ENCODE assay signal across 8 cellular contexts in genomic region chr1:206012086-206012859, GRCh38. TPM values are rescaled to one million over a fixed set of nuclear protein-coding genes. Genes with fewer than 3 reads are reported as not detected.
A peak's percentile ranks its signal among the peaks of the same experiment; 100 is the strongest.
DNase-seq lines count a peak whose midpoint lies in the region; ATAC-seq lines count a peak whose summit lies in the region.

No MANE protein-coding gene starts in this region.

- no peaks in the 10 kb centered on the region for H3K27me3 ChIP-seq in BLaER1 treated with 17β-estradiol and CSF1 and Interleukin-3, amounts not matched to agents 10 nM and 100 nM
- peaks cover 10% of the 10 kb centered on the region; the same call in 1 of the 2 replicates for H3K27me3 ChIP-seq in SJCRH30

- H3K36me3 ChIP-seq in BLaER1 treated with 17β-estradiol and CSF1 and Interleukin-3, amounts not matched to agents 10 nM and 100 nM, result no peaks in the 10 kb centered on the region
- no peaks in the 10 kb centered on the region for H3K36me3 ChIP-seq in SJCRH30

- peak; percentile 56 for DNase-seq in GM19238 (ENCODE audit: insufficient read length, low spot score)
- peak; percentile 63 for DNase-seq in SJCRH30
- peak in 41 of 42 donors; percentile 19 to 72 (median 55) for DNase-seq in head of caudate nucleus
- peak; percentile 10 to 17 for DNase-seq in stimulated activated CD4-positive, alpha-beta T cell treated with anti-CD3 and anti-CD28 coated beads, Interleukin-4, amount 100 ng/mL, for 4 hours
- DNase-seq in HCEC 1CT, result no peak
- DNase-seq in ACHN, result no peak

- H3K27ac ChIP-seq in BLaER1 treated with 17β-estradiol and CSF1 and Interleukin-3, amounts not matched to agents 10 nM and 100 nM, result peak overlapping the region in 10 of 11 experiments; percentile 37 to 87 (median 74); a peak in 19 of 22 replicates
- H3K27ac ChIP-seq in SJCRH30, result no peak overlapping the region

- peak overlapping the region; percentile 67 to 88 (median 83) for H3K4me2 ChIP-seq in BLaER1 treated with 17β-estradiol and CSF1 and Interleukin-3, amounts not matched to agents 10 nM and 100 nM

- in situ Hi-C loops in ACHN (cut with HindIII; ENCODE audit: low pct_ligation_motif_present, low pct_unique_long_range_greater_than_20kb, low sequenced_read_pairs), result no loop called here

- H4K20me1 ChIP-seq in BLaER1 treated with 17β-estradiol and CSF1 and Interleukin-3, amounts not matched to agents 10 nM and 100 nM, result no peaks in the 10 kb centered on the region

- 0 out of 22 replicates have a peak, but pooled peaks cover 0 to 1% (median 0%) of the 10 kb centered on the region in 11 experiments for H3K9me3 ChIP-seq in BLaER1 treated with 17β-estradiol and CSF1 and Interleukin-3, amounts not matched to agents 10 nM and 100 nM (replicated peaks in 1 of 11)
- H3K9me3 ChIP-seq in SJCRH30 (replicated peaks), result no peaks in the 10 kb centered on the region

- peak overlapping the region in 1 of 10 experiments; percentile 28; a peak in 1 of 20 replicates for H3K4me3 ChIP-seq in BLaER1 treated with 17β-estradiol and CSF1 and Interleukin-3, amounts not matched to agents 10 nM and 100 nM
- H3K4me3 ChIP-seq in SJCRH30, result no peak overlapping the region

- peak; percentile 95 for ATAC-seq in HG03108 (IDR thresholded peaks at IDR 0.05; ENCODE audit: unreplicated experiment)

- H3K9ac ChIP-seq in BLaER1 treated with 17β-estradiol and CSF1 and Interleukin-3, amounts not matched to agents 10 nM and 100 nM, result peak overlapping the region in 7 of 11 experiments; percentile 29 to 64 (median 41); a peak in 12 of 22 replicates

- intact Hi-C loops in head of caudate nucleus (cut with DNase I), result no loop called here

- peaks cover 28 to 66% (median 34%) of the 10 kb centered on the region in 10 experiments for H3K4me1 ChIP-seq in BLaER1 treated with 17β-estradiol and CSF1 and Interleukin-3, amounts not matched to agents 10 nM and 100 nM
- H3K4me1 ChIP-seq in SJCRH30, result no peaks in the 10 kb centered on the region

RNA-seq across cellular contexts. Expression of gene RAB7B, which starts 9.1 kb away (rescaled TPM):
- total RNA-seq in SJCRH30 (2014; rRNA removed; shearing (Covaris generic)), result not detected in 2 replicates

RNA-seq across cellular contexts. Expression of gene CTSE, which starts 11.4 kb away (rescaled TPM):
- total RNA-seq in SJCRH30 (2014; rRNA removed; shearing (Covaris generic)), result not detected in 2 replicates

RNA-seq across cellular contexts. Expression of gene RHEX, which starts 40.7 kb away (rescaled TPM):
- total RNA-seq in SJCRH30 (2014; rRNA removed; shearing (Covaris generic)), result not detected in 2 replicates

Comparison
In these comparisons a context has a peak if more than half of its experiments do, and no peak if none do; other contexts are left out.
1. DNase-seq: peak in GM19238 (single experiment), SJCRH30 (2 of 2), head of caudate nucleus (41 of 42) and stimulated activated CD4-positive, alpha-beta T cell treated with anti-CD3 and anti-CD28 coated beads, Interleukin-4, amount 100 ng/mL, for 4 hours (2 of 2); none in HCEC 1CT (single experiment) and ACHN (single experiment).